Comparison of ENCODE assay signal across 8 cellular contexts in genomic region chr9:129080312-129080607, GRCh38. TPM values are rescaled to one million over a fixed set of nuclear protein-coding genes. Genes with fewer than 3 reads are reported as not detected.
DNase-seq lines count a peak whose midpoint lies in the region; ATAC-seq, FAIRE-seq and TF ChIP-seq lines count a peak whose summit lies in the region.

No MANE protein-coding gene starts in this region.

- H3K36me3 Mint-ChIP-seq in glutamatergic neuron (ENCODE audit: unreplicated experiment): no peaks in the 10 kb centered on the region

- H3F3A ChIP-seq in SU-DHL-6 (ENCODE audit: insufficient read depth): no peaks in the 10 kb centered on the region

- peaks cover 5 to 25% of the 10 kb centered on the region in 2 donors for H3K4me1 ChIP-seq in small intestine (ENCODE audit: control insufficient read depth in 2 of 2, insufficient read depth in 1 of 2, low read depth in 1 of 2, low read length in 1 of 2)

- H3K9me2 ChIP-seq in SU-DHL-6 (replicated peaks; ENCODE audit: insufficient read depth, low read length): no peaks in the 10 kb centered on the region

- H3K4me2 ChIP-seq in SU-DHL-6 (ENCODE audit: low read depth, low read length, poor library complexity, severe bottlenecking): peak overlapping the region; percentile 77

- FAIRE-seq in small intestine (lab: Jason Lieb, UNC): no peak

- H3K9me3 Mint-ChIP-seq in glutamatergic neuron (ENCODE audit: unreplicated experiment): peaks cover 3% of the 10 kb centered on the region

- H3K27me3 ChIP-seq in SU-DHL-6 (ENCODE audit: low read length): no peaks in the 10 kb centered on the region
- no peaks in the 10 kb centered on the region for H3K27me3 ChIP-seq in small intestine (ENCODE audit: control insufficient read depth in 2 of 2, insufficient read depth in 2 of 2, low read length in 2 of 2)

- peak overlapping the region; percentile 89 for H3K4me3 Mint-ChIP-seq in glutamatergic neuron (ENCODE audit: unreplicated experiment)

- H3K27ac Mint-ChIP-seq in glutamatergic neuron (ENCODE audit: unreplicated experiment): no peak overlapping the region

- H3K9me3 ChIP-seq in SU-DHL-6 (ENCODE audit: insufficient read depth, low read length) (no peaks in the 10 kb centered on the region), small intestine (ENCODE audit: control insufficient read depth, low read depth) (no peaks in the 10 kb centered on the region)

- no peaks in the 10 kb centered on the region for H3K27me3 Mint-ChIP-seq in glutamatergic neuron (ENCODE audit: unreplicated experiment)

- ATAC-seq in GM19324 (IDR thresholded peaks at IDR 0.05; ENCODE audit: low FRiP score, unreplicated experiment) (no peak), HG03108 (IDR thresholded peaks at IDR 0.05; ENCODE audit: unreplicated experiment) (no peak)

- WGBS in small intestine, 3 donors: 7 to 25% (median 18%) methylated on average over 11 of the region's 11 CpGs

- peak; percentile 13 for DNase-seq in DMS53 treated with DMSO at 0.1 percent for 48 hours (lab: John Stamatoyannopoulos, UW; ENCODE audit: unreplicated experiment)
- DNase-seq in DMS53 (lab: John Stamatoyannopoulos, UW): no peak
- DNase-seq in glutamatergic neuron: no peak
- no peak for DNase-seq in small intestine
- DNase-seq in NCI-H187 treated with DMSO at 0.1 percent for 48 hours (lab: John Stamatoyannopoulos, UW): no peak

- peak overlapping the region; percentile 40 for H2AFZ ChIP-seq in SU-DHL-6 (ENCODE audit: low read depth, low read length, severe bottlenecking)

- TF ChIP-seq CTCF in SU-DHL-6 (IDR thresholded peaks at IDR 0.05; ENCODE audit: insufficient read depth, low read length, poor library complexity, severe bottlenecking): no peak
- no peak for TF ChIP-seq CTCF in glutamatergic neuron (IDR thresholded peaks at IDR 0.05; ENCODE audit: partially characterized antibody, unreplicated experiment)

- peaks cover 5% of the 10 kb centered on the region for H3K4me1 Mint-ChIP-seq in glutamatergic neuron (ENCODE audit: low read depth, unreplicated experiment)

- H3K36me3 ChIP-seq in SU-DHL-6 (ENCODE audit: low read length) (no peaks in the 10 kb centered on the region), small intestine (ENCODE audit: control insufficient read depth in 2 of 2, insufficient read depth in 2 of 2, low read length in 2 of 2) (peaks cover 0 to 3% of the 10 kb centered on the region in 2 donors)

- H3K4me3 ChIP-seq in SU-DHL-6 (ENCODE audit: insufficient read depth, low read length, poor library complexity, severe bottlenecking) (peak overlapping the region; percentile 67), small intestine (ENCODE audit: low read depth in 1 of 2, low read length in 2 of 2) (peak overlapping the region; percentile 47 to 58)

- no peaks in the 10 kb centered on the region for H4K20me1 ChIP-seq in SU-DHL-6 (ENCODE audit: low read depth, low read length)

- H3K27ac ChIP-seq in SU-DHL-6 (ENCODE audit: low read depth, low read length) (no peak overlapping the region), small intestine (ENCODE audit: low read depth in 1 of 2, low read length in 1 of 2) (peak overlapping the region; percentile 51 to 74)

- peaks cover 26% of the 10 kb centered on the region for H3K79me2 ChIP-seq in SU-DHL-6 (ENCODE audit: insufficient read depth, low read length)

- H3K9ac ChIP-seq in SU-DHL-6 (ENCODE audit: low read length): peak overlapping the region; percentile 59

RNA-seq across cellular contexts. Expression of gene DOLPP1, which starts 0.7 kb away (rescaled TPM):
- 44.2 TPM for total RNA-seq in glutamatergic neuron (ENCODE audit: unreplicated experiment)
- polyA plus RNA-seq in small intestine: 10 to 100 TPM; 28.4 to 34.9 (median 28.6) TPM

RNA-seq across cellular contexts. Expression of gene CRAT, which starts 30.3 kb away (rescaled TPM):
- 95.8 TPM for total RNA-seq in glutamatergic neuron (ENCODE audit: unreplicated experiment)
- 100 to 1,000 TPM in 2 of 3 donors, 10 to 100 TPM in 1; 55.0 to 122 (median 103) TPM for polyA plus RNA-seq in small intestine

RNA-seq across cellular contexts. Expression of gene PTPA, which starts 31.0 kb away (rescaled TPM):
- total RNA-seq in glutamatergic neuron (ENCODE audit: unreplicated experiment): 166 TPM
- polyA plus RNA-seq in small intestine: 100 to 1,000 TPM in 1 of 3 donors, 10 to 100 TPM in 2; 50.8 to 113 (median 55.9) TPM

RNA-seq across cellular contexts. Expression of gene MIGA2, which starts 43.8 kb away (rescaled TPM):
- total RNA-seq in glutamatergic neuron (ENCODE audit: unreplicated experiment): 40.2 TPM
- polyA plus RNA-seq in small intestine: 100 to 1,000 TPM in 1 of 3 donors, 10 to 100 TPM in 2; 33.9 to 127 (median 88.1) TPM

RNA-seq across cellular contexts. Expression of gene SH3GLB2, which starts 52.1 kb away (rescaled TPM):
- 143 TPM for total RNA-seq in glutamatergic neuron (ENCODE audit: unreplicated experiment)
- 100 to 1,000 TPM in 1 of 3 donors, 10 to 100 TPM in 2; 88.6 to 112 (median 96.1) TPM for polyA plus RNA-seq in small intestine
